ENCODE assay signal across 2 cellular contexts in genomic region chr11:312092-312816, GRCh38.
A peak's percentile ranks its signal among the peaks of the same experiment; 100 is the strongest.
TF ChIP-seq lines count a peak whose summit lies in the region.

No MANE protein-coding gene starts in this region.

TF ChIP-seq in liver, 16 proteins besides CTCF, POLR2A, EP300 and RAD21:
- TF ChIP-seq SP1 (IDR thresholded peaks at IDR 0.05), result peak; percentile 0
- TF ChIP-seq, protein P1, sequence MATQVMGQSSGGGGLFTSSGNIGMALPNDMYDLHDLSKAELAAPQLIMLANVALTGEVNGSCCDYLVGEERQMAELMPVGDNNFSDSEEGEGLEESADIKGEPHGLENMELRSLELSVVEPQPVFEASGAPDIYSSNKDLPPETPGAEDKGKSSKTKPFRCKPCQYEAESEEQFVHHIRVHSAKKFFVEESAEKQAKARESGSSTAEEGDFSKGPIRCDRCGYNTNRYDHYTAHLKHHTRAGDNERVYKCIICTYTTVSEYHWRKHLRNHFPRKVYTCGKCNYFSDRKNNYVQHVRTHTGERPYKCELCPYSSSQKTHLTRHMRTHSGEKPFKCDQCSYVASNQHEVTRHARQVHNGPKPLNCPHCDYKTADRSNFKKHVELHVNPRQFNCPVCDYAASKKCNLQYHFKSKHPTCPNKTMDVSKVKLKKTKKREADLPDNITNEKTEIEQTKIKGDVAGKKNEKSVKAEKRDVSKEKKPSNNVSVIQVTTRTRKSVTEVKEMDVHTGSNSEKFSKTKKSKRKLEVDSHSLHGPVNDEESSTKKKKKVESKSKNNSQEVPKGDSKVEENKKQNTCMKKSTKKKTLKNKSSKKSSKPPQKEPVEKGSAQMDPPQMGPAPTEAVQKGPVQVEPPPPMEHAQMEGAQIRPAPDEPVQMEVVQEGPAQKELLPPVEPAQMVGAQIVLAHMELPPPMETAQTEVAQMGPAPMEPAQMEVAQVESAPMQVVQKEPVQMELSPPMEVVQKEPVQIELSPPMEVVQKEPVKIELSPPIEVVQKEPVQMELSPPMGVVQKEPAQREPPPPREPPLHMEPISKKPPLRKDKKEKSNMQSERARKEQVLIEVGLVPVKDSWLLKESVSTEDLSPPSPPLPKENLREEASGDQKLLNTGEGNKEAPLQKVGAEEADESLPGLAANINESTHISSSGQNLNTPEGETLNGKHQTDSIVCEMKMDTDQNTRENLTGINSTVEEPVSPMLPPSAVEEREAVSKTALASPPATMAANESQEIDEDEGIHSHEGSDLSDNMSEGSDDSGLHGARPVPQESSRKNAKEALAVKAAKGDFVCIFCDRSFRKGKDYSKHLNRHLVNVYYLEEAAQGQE (IDR thresholded peaks at IDR 0.05), result no peak
- TF ChIP-seq RXRA (IDR thresholded peaks at IDR 0.05), result peak in 1 of 2 donors; percentile 12
TF ChIP-seq in liver: peak in this region for 2.

TF ChIP-seq in HepG2, 621 proteins besides CTCF, POLR2A, EP300 and RAD21:
- TF ChIP-seq PCBP2 (optimal IDR thresholded peaks at IDR 0.05; ENCODE audit: low read depth, low read length, poor library complexity, severe bottlenecking) (no peak), MTF2 (CRISPR knock-in tag; IDR thresholded peaks at IDR 0.05; ENCODE audit: borderline replicate concordance) (no peak), ZNF672 (CRISPR knock-in tag; IDR thresholded peaks at IDR 0.05) (no peak), ARID2 (CRISPR knock-in tag; IDR thresholded peaks at IDR 0.05; ENCODE audit: borderline replicate concordance) (no peak), HDAC6 (IDR thresholded peaks at IDR 0.05; ENCODE audit: low read depth, low read length) (no peak), KLF16 (CRISPR knock-in tag; IDR thresholded peaks at IDR 0.05) (no peak), ZNF782 (CRISPR knock-in tag; IDR thresholded peaks at IDR 0.05; ENCODE audit: borderline replicate concordance) (no peak), STAG1 (CRISPR knock-in tag; IDR thresholded peaks at IDR 0.05) (no peak), GATA4 (IDR thresholded peaks at IDR 0.05; ENCODE audit: borderline replicate concordance, low read depth) (no peak)
